Comparison of ENCODE assay signal across 19 cellular contexts in genomic region chr20:47506335-47506734, GRCh38. TPM values are rescaled to one million over a fixed set of nuclear protein-coding genes. Genes with fewer than 3 reads are reported as not detected.
DNase-seq lines count a peak whose midpoint lies in the region; ATAC-seq, FAIRE-seq and TF ChIP-seq lines count a peak whose summit lies in the region.
"Had no signal": no experiment of that assay in that cellular context is flagged by ENCODE, and none has a peak within 500 bp of the region (broad histone marks: within the 10 kb centered on the region; RNA-seq: fewer than 3 reads in every experiment).

No MANE protein-coding gene starts in this region.

- H3K36me3 Mint-ChIP-seq in CD4-positive, CD25-positive, alpha-beta regulatory T cell: peaks cover 14% of the 10 kb centered on the region
- H3K36me3 Mint-ChIP-seq in T-helper 17 cell (ENCODE audit: low read depth) (peaks cover 2% of the 10 kb centered on the region), endothelial cell (ENCODE audit: low read depth, unreplicated experiment) (peaks cover 2% of the 10 kb centered on the region)

- TF ChIP-seq CTCF in endothelial cell (IDR thresholded peaks at IDR 0.05; ENCODE audit: unreplicated experiment): no peak
- TF ChIP-seq CTCF in GM10248 (IDR thresholded peaks at IDR 0.05; ENCODE audit: control extremely low read depth, extremely low read depth, low read depth, missing control alignments): no peak

- ATAC-seq in CD4-positive, CD25-positive, alpha-beta regulatory T cell (ENCODE audit: low read depth in 2 of 2): no peak
- ATAC-seq in T-helper 17 cell (no peak), left lobe of liver (peak; percentile 2), GM18873 (IDR thresholded peaks at IDR 0.05; ENCODE audit: low FRiP score, unreplicated experiment) (no peak)
- ATAC-seq: pancreas had no signal

- CTCF ChIA-PET in GM10248 (lab: Yijun Ruan, JAX): interaction anchor here (1.6 kb wide), 1 partner anchor 94 kb away, joined by 3 read pairs; no protein-coding TSS in a partner anchor

- H3K27me3 ChIP-seq in CD4-positive, CD25-positive, alpha-beta regulatory T cell (ENCODE audit: control insufficient read depth, insufficient read depth, low read length): no peaks in the 10 kb centered on the region
- H3K27me3 ChIP-seq: pancreas had no signal

- H3K27ac Mint-ChIP-seq in CD4-positive, CD25-positive, alpha-beta regulatory T cell: peak overlapping the region in 2 of 3 donors; percentile 12 to 26
- peak overlapping the region; percentile 79 for H3K27ac Mint-ChIP-seq in T-helper 17 cell
- no peak overlapping the region for H3K27ac Mint-ChIP-seq in endothelial cell (ENCODE audit: unreplicated experiment)

- H3K9me3 ChIP-seq in CD4-positive, CD25-positive, alpha-beta regulatory T cell (ENCODE audit: control insufficient read depth in 2 of 2, low read length in 2 of 2): no peaks in the 10 kb centered on the region
- no peaks in the 10 kb centered on the region for H3K9me3 ChIP-seq in T-helper 17 cell (ENCODE audit: control insufficient read depth, low read length, poor library complexity, severe bottlenecking)
- H3K9me3 ChIP-seq: pancreas had no signal

- POLR2A ChIA-PET in GM10248 (lab: Yijun Ruan, JAX): no interaction called here

- peak; percentile 31 for FAIRE-seq in GM19239 (lab: Jason Lieb, UNC)
- FAIRE-seq: GM18507, H54, pancreas, TTC549 had no signal

- H3K4me3 Mint-ChIP-seq in CD4-positive, CD25-positive, alpha-beta regulatory T cell: peak overlapping the region; percentile 45 to 81 (median 62)
- H3K4me3 Mint-ChIP-seq in T-helper 17 cell (no peak overlapping the region), endothelial cell (ENCODE audit: unreplicated experiment) (no peak overlapping the region)
- H3K4me3 Mint-ChIP-seq: CD14-positive monocyte had no signal

- H3K27ac ChIP-seq in CD4-positive, CD25-positive, alpha-beta regulatory T cell (ENCODE audit: insufficient read depth, low read length, poor library complexity, severe bottlenecking): no peak overlapping the region
- H3K27ac ChIP-seq: pancreas, RWPE1 had no signal

- peaks cover 48 to 82% (median 64%) of the 10 kb centered on the region in 4 donors for H3K4me1 Mint-ChIP-seq in CD4-positive, CD25-positive, alpha-beta regulatory T cell
- peaks cover 44% of the 10 kb centered on the region for H3K4me1 Mint-ChIP-seq in T-helper 17 cell
- H3K4me1 Mint-ChIP-seq in endothelial cell (ENCODE audit: unreplicated experiment): peaks cover 33% of the 10 kb centered on the region

- H3K9me3 Mint-ChIP-seq in CD4-positive, CD25-positive, alpha-beta regulatory T cell: peaks cover 0 to 1% (median 0%) of the 10 kb centered on the region in 7 donors
- no peaks in the 10 kb centered on the region for H3K9me3 Mint-ChIP-seq in endothelial cell (ENCODE audit: unreplicated experiment)
- H3K9me3 Mint-ChIP-seq: CD14-positive monocyte had no signal

- no peaks in the 10 kb centered on the region for H3K36me3 ChIP-seq in CD4-positive, CD25-positive, alpha-beta regulatory T cell (ENCODE audit: control insufficient read depth, insufficient read depth, low read length)
- H3K36me3 ChIP-seq: pancreas had no signal

- H3K4me3 ChIP-seq in CD4-positive, CD25-positive, alpha-beta regulatory T cell (ENCODE audit: low read depth, low read length): peak overlapping the region; percentile 62
- H3K4me3 ChIP-seq: lung, pancreas, smooth muscle cell had no signal

- DNase-seq in CD4-positive, CD25-positive, alpha-beta regulatory T cell: no peak
- DNase-seq in GM19239 (ENCODE audit: insufficient read length, low spot score): no peak
- DNase-seq in T-helper 17 cell: no peak
- DNase-seq in left lobe of liver (ENCODE audit: low spot score): peak; percentile 22
- DNase-seq in endothelial cell (ENCODE audit: low spot score): no peak
- no peak for DNase-seq in NOMO-1 (lab: John Stamatoyannopoulos, UW; ENCODE audit: unreplicated experiment in 2 of 2)
- no peak for DNase-seq in GM10248 (ENCODE audit: extremely low spot score)
- DNase-seq: activated CD8-positive, alpha-beta memory T cell treated with anti-CD3 and anti-CD28 coated beads, Interleukin-2, amount 50 U/mL, for 4 hours; NCI-H1048; NCI-H226; pancreas had no signal

- peaks cover 66% of the 10 kb centered on the region for H3K4me1 ChIP-seq in CD4-positive, CD25-positive, alpha-beta regulatory T cell (ENCODE audit: control insufficient read depth, insufficient read depth, low read length, poor library complexity, severe bottlenecking)

- H3K27me3 Mint-ChIP-seq in CD4-positive, CD25-positive, alpha-beta regulatory T cell: no peaks in the 10 kb centered on the region
- H3K27me3 Mint-ChIP-seq in T-helper 17 cell (no peaks in the 10 kb centered on the region), endothelial cell (ENCODE audit: unreplicated experiment) (peaks cover 1% of the 10 kb centered on the region)

RNA-seq across cellular contexts. Expression of gene NCOA3, which starts 4.6 kb away (rescaled TPM):
- 86.6 TPM for total RNA-seq in CD4-positive, CD25-positive, alpha-beta regulatory T cell
- 10 to 100 TPM; 21.4 to 32.3 (median 24.0) TPM for polyA plus RNA-seq in CD4-positive, CD25-positive, alpha-beta regulatory T cell
- total RNA-seq in T-helper 17 cell (10 to 100 TPM; 55.4 to 58.2 TPM), left lobe of liver (11.2 TPM), endothelial cell (ENCODE audit: unreplicated experiment) (54.8 TPM)

Comparison
In these comparisons a context has a peak if more than half of its experiments do, and no peak if none do; other contexts are left out.
1. H3K4me3 Mint-ChIP-seq: peak in CD4-positive, CD25-positive, alpha-beta regulatory T cell (4 of 4); none in T-helper 17 cell (single experiment) and endothelial cell (single experiment).